In genomic region chr19:44752816-44753618, GRCh38 we compare ENCODE assay signal across 8 cellular contexts. TPM values are rescaled to one million over a fixed set of nuclear protein-coding genes. Genes with fewer than 3 reads are reported as not detected.
A peak's percentile ranks its signal among the peaks of the same experiment; 100 is the strongest.
DNase-seq lines count a peak whose midpoint lies in the region; ATAC-seq and TF ChIP-seq lines count a peak whose summit lies in the region.

No MANE protein-coding gene starts in this region.

- peak; percentile 79 to 80 for ATAC-seq in CD4-positive, CD25-positive, alpha-beta regulatory T cell (ENCODE audit: low read depth in 2 of 2)
- ATAC-seq in GM19395 (IDR thresholded peaks at IDR 0.05; ENCODE audit: unreplicated experiment) (peak; percentile 68), HG03520 (IDR thresholded peaks at IDR 0.05; ENCODE audit: unreplicated experiment) (peak; percentile 66), foreskin keratinocyte (peak; percentile 80)

- H3K4me3 ChIP-seq in CD4-positive, CD25-positive, alpha-beta regulatory T cell (ENCODE audit: low read depth, low read length), result peak overlapping the region; percentile 74
- H3K4me3 ChIP-seq in Peyer's patch (peak overlapping the region; percentile 37 to 55 (median 50)), neutrophil (ENCODE audit: low read depth in 1 of 2, low read length in 1 of 2) (peak overlapping the region; percentile 85 to 97), subcutaneous abdominal adipose tissue (ENCODE audit: low read depth in 1 of 5, low read length in 5 of 5) (peak overlapping the region; percentile 4 to 71 (median 61))

- peaks cover 18% of the 10 kb centered on the region for H3K36me3 ChIP-seq in CD4-positive, CD25-positive, alpha-beta regulatory T cell (ENCODE audit: control insufficient read depth, insufficient read depth, low read length)
- H3K36me3 ChIP-seq in Peyer's patch, result peaks cover 0 to 42% (median 0%) of the 10 kb centered on the region in 3 donors
- H3K36me3 ChIP-seq in neutrophil, result peaks cover 66% of the 10 kb centered on the region
- peaks cover 0 to 52% (median 36%) of the 10 kb centered on the region in 5 donors for H3K36me3 ChIP-seq in subcutaneous abdominal adipose tissue (ENCODE audit: control insufficient read depth in 5 of 5, insufficient read depth in 5 of 5, low read length in 5 of 5)

- H3K27ac Mint-ChIP-seq in CD4-positive, CD25-positive, alpha-beta regulatory T cell, result peak overlapping the region; percentile 95 to 99 (median 96)

- H3K4me3 Mint-ChIP-seq in CD4-positive, CD25-positive, alpha-beta regulatory T cell, result peak overlapping the region; percentile 93 to 97 (median 94)

- H3K4me1 ChIP-seq in CD4-positive, CD25-positive, alpha-beta regulatory T cell (ENCODE audit: control insufficient read depth, insufficient read depth, low read length, poor library complexity, severe bottlenecking), result peaks cover 74% of the 10 kb centered on the region
- H3K4me1 ChIP-seq in Peyer's patch (peaks cover 15 to 68% (median 29%) of the 10 kb centered on the region in 4 donors), foreskin keratinocyte (peaks cover 22% of the 10 kb centered on the region), neutrophil (ENCODE audit: control insufficient read depth in 1 of 2, insufficient read depth in 1 of 2, low read depth in 1 of 2, low read length in 1 of 2) (peaks cover 66 to 72% of the 10 kb centered on the region in 2 experiments), subcutaneous abdominal adipose tissue (ENCODE audit: control insufficient read depth in 5 of 5, insufficient read depth in 5 of 5, low read length in 5 of 5) (peaks cover 25 to 86% (median 80%) of the 10 kb centered on the region in 5 donors)

- DNase-seq in CD4-positive, CD25-positive, alpha-beta regulatory T cell, result peak; percentile 93 to 97 (median 97)
- DNase-seq in Peyer's patch (peak; percentile 90 to 97 (median 97)), foreskin keratinocyte (peak; percentile 89 to 92)
- DNase-seq in activated T-helper 1 cell treated with anti-CD3 and anti-CD28 coated beads, Interleukin-2, amount 50 U/mL, for 16 hours (ENCODE audit: low read depth in 1 of 2, low spot score in 1 of 2), result peak; percentile 84 to 94

- peaks cover 5% of the 10 kb centered on the region for H3K36me3 Mint-ChIP-seq in CD4-positive, CD25-positive, alpha-beta regulatory T cell

- peak; percentile 7 to 71 for TF ChIP-seq POLR2A in Peyer's patch (IDR thresholded peaks at IDR 0.05)

- H3K27me3 Mint-ChIP-seq in CD4-positive, CD25-positive, alpha-beta regulatory T cell, result peaks cover 6% of the 10 kb centered on the region

- no peaks in the 10 kb centered on the region for H3K9me3 ChIP-seq in CD4-positive, CD25-positive, alpha-beta regulatory T cell (ENCODE audit: control insufficient read depth in 2 of 2, low read length in 2 of 2)
- H3K9me3 ChIP-seq in Peyer's patch (no peaks in the 10 kb centered on the region), neutrophil (no peaks in the 10 kb centered on the region), subcutaneous abdominal adipose tissue (ENCODE audit: control insufficient read depth in 5 of 5, low read length in 5 of 5) (no peaks in the 10 kb centered on the region)

- peak overlapping the region; percentile 94 for H3K27ac ChIP-seq in CD4-positive, CD25-positive, alpha-beta regulatory T cell (ENCODE audit: insufficient read depth, low read length, poor library complexity, severe bottlenecking)
- H3K27ac ChIP-seq in Peyer's patch (peak overlapping the region; percentile 80 to 95 (median 90)), foreskin keratinocyte (peak overlapping the region; percentile 21), neutrophil (peak overlapping the region; percentile 100), subcutaneous abdominal adipose tissue (ENCODE audit: low read depth, low read length) (peak overlapping the region; percentile 87)

- TF ChIP-seq CTCF in Peyer's patch (IDR thresholded peaks at IDR 0.05), result peak in 1 of 6 experiments; percentile 18
- peak; percentile 23 for TF ChIP-seq CTCF in foreskin keratinocyte (conservative IDR thresholded peaks at IDR 0.05)
- TF ChIP-seq CTCF in neutrophil (IDR thresholded peaks at IDR 0.05), result peak; percentile 34

- no peaks in the 10 kb centered on the region for H3K27me3 ChIP-seq in CD4-positive, CD25-positive, alpha-beta regulatory T cell (ENCODE audit: control insufficient read depth, insufficient read depth, low read length)
- H3K27me3 ChIP-seq in Peyer's patch, result no peaks in the 10 kb centered on the region
- no peaks in the 10 kb centered on the region for H3K27me3 ChIP-seq in foreskin keratinocyte
- H3K27me3 ChIP-seq in neutrophil, result no peaks in the 10 kb centered on the region
- no peaks in the 10 kb centered on the region for H3K27me3 ChIP-seq in subcutaneous abdominal adipose tissue (ENCODE audit: control insufficient read depth in 5 of 5, insufficient read depth in 4 of 5, low read length in 5 of 5)

- peaks cover 0 to 73% (median 38%) of the 10 kb centered on the region in 4 donors for H3K4me1 Mint-ChIP-seq in CD4-positive, CD25-positive, alpha-beta regulatory T cell

- H3K9ac ChIP-seq in subcutaneous abdominal adipose tissue (ENCODE audit: low read length in 5 of 5), result peak overlapping the region in 4 of 5 donors; percentile 32 to 71 (median 52)

- H3K9me3 Mint-ChIP-seq in CD4-positive, CD25-positive, alpha-beta regulatory T cell, result no peaks in the 10 kb centered on the region

RNA-seq across cellular contexts. Expression of gene BCL3, which starts 4.5 kb away (rescaled TPM):
- 231 TPM for total RNA-seq in CD4-positive, CD25-positive, alpha-beta regulatory T cell
- polyA plus RNA-seq in CD4-positive, CD25-positive, alpha-beta regulatory T cell, result 10 to 100 TPM in 1 of 4 donors, 1 to 10 TPM in 3; 3.4 to 12.5 (median 5.4) TPM
- 100 to 1,000 TPM in 3 of 4 donors, 10 to 100 TPM in 1; 45.4 to 136 (median 119) TPM for total RNA-seq in Peyer's patch
- total RNA-seq in foreskin keratinocyte, result 3.5 and 5.2 TPM in 2 replicates
- 6.8 and 8.8 TPM in 2 replicates for polyA plus RNA-seq in foreskin keratinocyte

RNA-seq across cellular contexts. Expression of gene CBLC, which starts 24.7 kb away (rescaled TPM):
- not detected for total RNA-seq in CD4-positive, CD25-positive, alpha-beta regulatory T cell
- not detected for polyA plus RNA-seq in CD4-positive, CD25-positive, alpha-beta regulatory T cell
- 100 to 1,000 TPM in 3 of 4 donors, 10 to 100 TPM in 1; 84.2 to 197 (median 132) TPM for total RNA-seq in Peyer's patch
- total RNA-seq in foreskin keratinocyte, result 40.5 and 44.8 TPM in 2 replicates
- 46.3 and 46.9 TPM in 2 replicates for polyA plus RNA-seq in foreskin keratinocyte

RNA-seq across cellular contexts. Expression of gene CEACAM16, which starts 54.1 kb away (rescaled TPM):
- not detected for total RNA-seq in CD4-positive, CD25-positive, alpha-beta regulatory T cell
- polyA plus RNA-seq in CD4-positive, CD25-positive, alpha-beta regulatory T cell, result not detected
- not detected for total RNA-seq in Peyer's patch
- not detected in 2 replicates for total RNA-seq in foreskin keratinocyte
- polyA plus RNA-seq in foreskin keratinocyte, result not detected in 2 replicates

RNA-seq across cellular contexts. Expression of gene BCAM, which starts 55.9 kb away (rescaled TPM):
- total RNA-seq in CD4-positive, CD25-positive, alpha-beta regulatory T cell, result not detected
- not detected for polyA plus RNA-seq in CD4-positive, CD25-positive, alpha-beta regulatory T cell
- total RNA-seq in Peyer's patch (10 to 100 TPM; 32.2 to 40.2 (median 37.1) TPM), foreskin keratinocyte (8.1 and 28.6 TPM in 2 replicates)
- 11.3 and 44.9 TPM in 2 replicates for polyA plus RNA-seq in foreskin keratinocyte

Comparison
In these comparisons a context has a peak if more than half of its experiments do, and no peak if none do; other contexts are left out.
1. Peak in every context shown above with its lines: DNase-seq, ATAC-seq, H3K4me3 ChIP-seq and H3K27ac ChIP-seq.
2. H3K27ac ChIP-seq: peak in every context shown above with its lines; median percentile 100 in neutrophil; 94 in CD4-positive, CD25-positive, alpha-beta regulatory T cell; 90 in Peyer's patch; 87 in subcutaneous abdominal adipose tissue; 21 in foreskin keratinocyte.
3. RNA of gene CBLC, which starts 24.7 kb away (total RNA-seq): 84.2 to 197 TPM in Peyer's patch and 40.5 to 44.8 TPM in foreskin keratinocyte; not detected in CD4-positive, CD25-positive, alpha-beta regulatory T cell (single experiment); every median in the first group is over 10 times any median in the second.